ENCODE assay signal across 7 cellular contexts in genomic region chr2:44291281-44292248, GRCh38. TPM values are rescaled to one million over a fixed set of nuclear protein-coding genes. Genes with fewer than 3 reads are reported as not detected.
DNase-seq lines count a peak whose midpoint lies in the region; ATAC-seq and TF ChIP-seq lines count a peak whose summit lies in the region.

No MANE protein-coding gene starts in this region.

- intact Hi-C loops in adrenal gland (cut with DNase I): loop anchor here (5.0 to 10.0 kb wide), 4 partner anchors 44 to 244 kb away; no protein-coding TSS in a partner anchor

- DNase-seq in G401 (ENCODE audit: low spot score) (peak; percentile 48), adrenal gland (peak; percentile 27 to 74 (median 59)), hepatocyte (ENCODE audit: low spot score) (peak; percentile 89)
- no peak for DNase-seq in effector memory CD4-positive, alpha-beta T cell

- TF ChIP-seq CTCF in Loucy (conservative IDR thresholded peaks at IDR 0.05; ENCODE audit: low read length): peak; percentile 68
- TF ChIP-seq CTCF in adrenal gland (IDR thresholded peaks at IDR 0.05): peak; percentile 19 to 71 (median 57)
- TF ChIP-seq CTCF in hepatocyte (IDR thresholded peaks at IDR 0.05; ENCODE audit: poor library complexity): peak; percentile 64

- H3K4me1 ChIP-seq in Loucy (ENCODE audit: insufficient read depth, low read length, poor library complexity, severe bottlenecking) (peaks cover 8% of the 10 kb centered on the region), adrenal gland (replicated peaks in 1 of 2) (peaks cover 9 to 10% of the 10 kb centered on the region in 2 donors), hepatocyte (ENCODE audit: insufficient read depth) (peaks cover 19% of the 10 kb centered on the region), skeletal muscle tissue (ENCODE audit: control insufficient read depth in 3 of 3, insufficient read depth in 3 of 3, low read length in 3 of 3) (peaks cover 0 to 8% (median 8%) of the 10 kb centered on the region in 3 donors)
- H3K4me1 ChIP-seq in effector memory CD4-positive, alpha-beta T cell (ENCODE audit: control insufficient read depth, insufficient read depth, low read length, poor library complexity, severe bottlenecking): peaks cover 3% of the 10 kb centered on the region

- H3K27ac ChIP-seq in adrenal gland (no peak overlapping the region), hepatocyte (peak overlapping the region; percentile 70), skeletal muscle tissue (ENCODE audit: low read depth, low read length) (no peak overlapping the region)
- H3K27ac ChIP-seq in effector memory CD4-positive, alpha-beta T cell (ENCODE audit: insufficient read depth, low read length, poor library complexity, severe bottlenecking): no peak overlapping the region

- in situ Hi-C loops in G401 (cut with HindIII; ENCODE audit: low sequenced_read_pairs): no loop called here

- no peak for TF ChIP-seq POLR2A in adrenal gland (IDR thresholded peaks at IDR 0.05)

- H3K9me2 ChIP-seq in Loucy (replicated peaks; ENCODE audit: low read depth, low read length) (no peaks in the 10 kb centered on the region), hepatocyte (replicated peaks; ENCODE audit: insufficient read depth) (no peaks in the 10 kb centered on the region)

- ATAC-seq in GM19455 (IDR thresholded peaks at IDR 0.05; ENCODE audit: unreplicated experiment): no peak

- H3K36me3 ChIP-seq in Loucy (ENCODE audit: insufficient read depth, low read length): no peaks in the 10 kb centered on the region
- H3K36me3 ChIP-seq in adrenal gland (replicated peaks in 1 of 2): no peaks in the 10 kb centered on the region
- no peaks in the 10 kb centered on the region for H3K36me3 ChIP-seq in hepatocyte (replicated peaks; ENCODE audit: insufficient read depth, low read depth)
- H3K36me3 ChIP-seq in skeletal muscle tissue (ENCODE audit: control insufficient read depth in 3 of 3, insufficient read depth in 3 of 3, low read length in 3 of 3): no peaks in the 10 kb centered on the region
- no peaks in the 10 kb centered on the region for H3K36me3 ChIP-seq in effector memory CD4-positive, alpha-beta T cell (ENCODE audit: control insufficient read depth, insufficient read depth, low read length)

- no peak overlapping the region for H2AFZ ChIP-seq in Loucy (ENCODE audit: low read length)
- H2AFZ ChIP-seq in hepatocyte: no peak overlapping the region

- WGBS in adrenal gland, 4 donors: 23 to 35% (median 29%) methylated on average over 8 of the region's 8 CpGs
- WGBS in hepatocyte (ENCODE audit: low lambda C conversion rate, missing lambda C conversion rate): 30% methylated on average over 8 of the region's 8 CpGs

- no peaks in the 10 kb centered on the region for H3F3A ChIP-seq in Loucy (ENCODE audit: low read depth)

- H3K9ac ChIP-seq in Loucy (ENCODE audit: low read depth, low read length, poor library complexity, severe bottlenecking): no peak overlapping the region
- H3K9ac ChIP-seq in skeletal muscle tissue (ENCODE audit: low read depth in 1 of 3, low read length in 3 of 3): peak overlapping the region in 2 of 3 donors; percentile 35 to 70

- H3K79me2 ChIP-seq in Loucy (ENCODE audit: insufficient read depth, low read length): no peaks in the 10 kb centered on the region
- no peaks in the 10 kb centered on the region for H3K79me2 ChIP-seq in hepatocyte

- H3K4me2 ChIP-seq in Loucy (ENCODE audit: low read depth, low read length, poor library complexity, severe bottlenecking) (no peak overlapping the region), hepatocyte (peak overlapping the region; percentile 44)

- H3K27me3 ChIP-seq in Loucy (ENCODE audit: insufficient read depth, low read length, poor library complexity, severe bottlenecking): no peaks in the 10 kb centered on the region
- no peaks in the 10 kb centered on the region for H3K27me3 ChIP-seq in adrenal gland
- H3K27me3 ChIP-seq in hepatocyte: no peaks in the 10 kb centered on the region
- H3K27me3 ChIP-seq in skeletal muscle tissue (ENCODE audit: control insufficient read depth in 3 of 3, insufficient read depth in 3 of 3, low read length in 3 of 3): peaks cover 0 to 7% (median 0%) of the 10 kb centered on the region in 3 donors
- no peaks in the 10 kb centered on the region for H3K27me3 ChIP-seq in effector memory CD4-positive, alpha-beta T cell (replicated peaks; ENCODE audit: control insufficient read depth, insufficient read depth, low read length, poor library complexity, severe bottlenecking)

- H3K9me3 ChIP-seq in Loucy (ENCODE audit: insufficient read depth, low read depth, low read length): no peaks in the 10 kb centered on the region
- H3K9me3 ChIP-seq in adrenal gland (replicated peaks in 1 of 3): no peaks in the 10 kb centered on the region
- H3K9me3 ChIP-seq in hepatocyte (ENCODE audit: low read depth): no peaks in the 10 kb centered on the region
- no peaks in the 10 kb centered on the region for H3K9me3 ChIP-seq in skeletal muscle tissue (ENCODE audit: control insufficient read depth in 3 of 3, low read length in 3 of 3)
- no peaks in the 10 kb centered on the region for H3K9me3 ChIP-seq in effector memory CD4-positive, alpha-beta T cell (ENCODE audit: control insufficient read depth, low read length)

- H3K4me3 ChIP-seq in Loucy (ENCODE audit: low read length, poor library complexity, severe bottlenecking) (no peak overlapping the region), adrenal gland (no peak overlapping the region), hepatocyte (no peak overlapping the region), skeletal muscle tissue (ENCODE audit: low read length in 3 of 3) (peak overlapping the region in 2 of 3 donors; percentile 46 to 47)
- H3K4me3 ChIP-seq in effector memory CD4-positive, alpha-beta T cell (ENCODE audit: insufficient read depth, low read depth, low read length, poor library complexity, severe bottlenecking): no peak overlapping the region

- no peaks in the 10 kb centered on the region for H4K20me1 ChIP-seq in Loucy (ENCODE audit: insufficient read depth, low read length, poor library complexity, severe bottlenecking)
- no peaks in the 10 kb centered on the region for H4K20me1 ChIP-seq in hepatocyte (ENCODE audit: insufficient read depth, poor library complexity, severe bottlenecking)

RNA-seq across cellular contexts. Expression of gene SLC3A1, which starts 16.3 kb away (rescaled TPM):
- total RNA-seq in G401 (2014; rRNA removed; shearing (Covaris generic)): not detected in 2 replicates
- total RNA-seq in adrenal gland (under 1 TPM in 3 of 8 donors, not detected in 5; 0.11 to 0.74 (median 0.31) TPM), hepatocyte (32.1 and 45.2 TPM in 2 replicates), skeletal muscle tissue (not detected)
- polyA plus RNA-seq in adrenal gland (under 1 TPM in 2 of 3 donors, not detected in 1; 0.07 to 0.16 TPM), hepatocyte (10.5 and 20.1 TPM in 2 replicates)

Comparison
In these comparisons a context has a peak if more than half of its experiments do, and no peak if none do; other contexts are left out.
1. DNase-seq: peak in G401 (single experiment), adrenal gland (7 of 7) and hepatocyte (single experiment); none in effector memory CD4-positive, alpha-beta T cell (0 of 3).
2. H3K4me3 ChIP-seq: peak in skeletal muscle tissue (2 of 3); none in Loucy (single experiment), adrenal gland (0 of 4), hepatocyte (single experiment) and effector memory CD4-positive, alpha-beta T cell (single experiment).
3. RNA of gene SLC3A1, which starts 16.3 kb away (total RNA-seq): 32.1 to 45.2 TPM in hepatocyte; 0.11 to 0.74 TPM in adrenal gland, not detected in G401 and not detected in skeletal muscle tissue (single experiment); every median in the first group is over 10 times any median in the second.
4. Peak in every context shown above with its lines, with median percentiles within 50 percentile points of each other: CTCF ChIP-seq.